11 cellular contexts compared by ENCODE assay signal in the genomic region with DNA sequence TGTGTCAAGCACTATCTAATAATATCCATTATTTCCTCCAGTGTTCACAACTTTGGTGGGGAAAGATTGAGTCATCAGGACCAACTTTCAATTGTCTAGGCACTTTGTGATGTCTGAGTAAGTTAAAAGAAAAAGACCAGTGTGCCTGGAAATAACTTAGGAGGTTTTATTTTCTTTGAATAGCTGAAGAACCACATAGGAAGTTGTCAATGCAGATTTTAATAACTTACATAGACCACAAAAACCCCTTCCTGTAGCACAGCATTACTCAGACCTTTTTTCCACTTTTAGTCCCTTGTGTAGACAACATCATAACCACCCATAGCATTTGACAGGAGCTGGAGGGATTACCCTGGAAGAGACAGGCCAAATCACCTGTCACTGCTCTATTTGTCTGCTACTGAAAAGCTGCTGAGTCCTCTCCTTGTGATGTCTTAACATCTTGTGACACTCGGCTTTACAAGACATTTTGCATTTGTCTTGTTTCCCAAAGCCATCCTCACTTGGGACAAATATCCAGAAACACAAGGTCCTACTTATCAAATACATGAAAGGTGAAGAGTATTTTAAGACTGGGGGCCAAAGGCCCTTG.
DNase-seq lines count a peak whose midpoint lies in the region; ATAC-seq, FAIRE-seq and TF ChIP-seq lines count a peak whose summit lies in the region.
"Had no signal": no experiment of that assay in that cellular context is flagged by ENCODE, and none has a peak within 500 bp of the region (broad histone marks: within the 10 kb centered on the region; RNA-seq: fewer than 3 reads in every experiment).

No MANE protein-coding gene starts in this region.

- peak overlapping the region; percentile 15; the same call in 1 of the 2 replicates for H2BK20ac ChIP-seq in H1 (ENCODE audit: low read length)

- no peak overlapping the region for H4K8ac ChIP-seq in H1 (ENCODE audit: extremely low read depth, insufficient read depth, low read length)

- no peak for FAIRE-seq in H1 (lab: Jason Lieb, UNC)

- no peak for TF ChIP-seq EP300 in H1 (IDR thresholded peaks at IDR 0.05; ENCODE audit: borderline replicate concordance in 1 of 2, low read depth in 2 of 2, low read length in 2 of 2)

- WGBS in H1 (ENCODE audit: extremely low coverage in 1 of 2, insufficient coverage in 1 of 2, insufficient read length in 1 of 2, insufficient replicate concordance in 2 of 2, low coverage in 1 of 2, low lambda C conversion rate in 2 of 2, missing lambda C conversion rate in 1 of 2), 2 experiments, result 45% methylated on average over 1 of the region's 1 CpG; no CpG with 5 or more reads in 1 of the 2 experiments
- WGBS in psoas muscle, 3 donors, result 60 to 76% (median 69%) methylated on average over 1 of the region's 1 CpG

- H3K9ac ChIP-seq in H1 (replicated peaks in 1 of 4; ENCODE audit: extremely low read depth in 1 of 4, low read depth in 3 of 4, low read length in 3 of 4), result no peak overlapping the region

- H2BK120ac ChIP-seq in H1 (replicated peaks; ENCODE audit: low read depth, low read length), result peak overlapping the region; percentile 1

- peak overlapping the region; percentile 28 for H4K91ac ChIP-seq in H1 (replicated peaks; ENCODE audit: insufficient read length, low read length)

- H3K4me3 ChIP-seq in H1 (ENCODE audit: extremely low read depth in 1 of 4, insufficient read depth in 2 of 4, low read depth in 3 of 4, low read length in 4 of 4) (peak overlapping the region in 1 of 4 experiments; percentile 21; a peak in 2 of 8 replicates), psoas muscle (no peak overlapping the region), osteoblast (ENCODE audit: insufficient read depth, low read length) (no peak overlapping the region)

- H3K27me3 ChIP-seq in H1 (replicated peaks in 1 of 4; ENCODE audit: control insufficient read depth in 3 of 4, extremely low read depth in 1 of 4, insufficient read depth in 3 of 4, low read length in 3 of 4) (no peaks in the 10 kb centered on the region), psoas muscle (ENCODE audit: insufficient read depth in 3 of 3, low read length in 2 of 3) (no peaks in the 10 kb centered on the region), osteoblast (ENCODE audit: insufficient read depth, low read length) (no peaks in the 10 kb centered on the region)
- H3K27me3 ChIP-seq: neutrophil had no signal

- H3K36me3 ChIP-seq in H1 (ENCODE audit: control insufficient read depth in 2 of 4, insufficient read depth in 4 of 4, low read length in 3 of 4) (peaks cover 0 to 5% (median under 1%) of the 10 kb centered on the region in 4 experiments; a peak in 2 of 8 replicates), psoas muscle (ENCODE audit: insufficient read depth in 1 of 2, low read depth in 1 of 2) (no peaks in the 10 kb centered on the region), osteoblast (ENCODE audit: insufficient read depth, low read length) (no peaks in the 10 kb centered on the region)
- H3K36me3 ChIP-seq: neutrophil had no signal

- H3K4me2 ChIP-seq in H1 (ENCODE audit: insufficient read depth in 1 of 2, low read depth in 2 of 2, low read length in 2 of 2), result peak overlapping the region; percentile 45 to 55; a peak in 3 of 4 replicates
- no peak overlapping the region for H3K4me2 ChIP-seq in osteoblast (ENCODE audit: insufficient read depth, low read length)

- no peaks in the 10 kb centered on the region for H4K20me1 ChIP-seq in H1 (replicated peaks in 1 of 2; ENCODE audit: control insufficient read depth in 1 of 2, insufficient read depth in 2 of 2, low read length in 2 of 2)
- no peaks in the 10 kb centered on the region for H4K20me1 ChIP-seq in osteoblast (ENCODE audit: insufficient read depth, low read length)

- H3K4ac ChIP-seq in H1 (replicated peaks; ENCODE audit: insufficient read length, low read depth, low read length), result no peak overlapping the region

- DNase-seq in H1 (ENCODE audit: low read depth in 1 of 2, low spot score in 2 of 2) (no peak), psoas muscle (no peak), osteoblast (ENCODE audit: insufficient read length, low spot score, missing footprints) (no peak), COLO668 (lab: John Stamatoyannopoulos, UW; ENCODE audit: unreplicated experiment) (no peak), NCI-H82 treated with DMSO at 0.1 percent for 48 hours (lab: John Stamatoyannopoulos, UW; ENCODE audit: unreplicated experiment) (no peak)
- DNase-seq: GDM1, IMR-90 had no signal

- H3K27ac ChIP-seq in H1 (ENCODE audit: low read depth, low read length), result 0 out of 2 replicates have a peak overlapping the region, but pooled peaks have one; percentile 23
- H3K27ac ChIP-seq in psoas muscle, result no peak overlapping the region
- H3K27ac ChIP-seq in osteoblast (ENCODE audit: low read depth, low read length), result no peak overlapping the region
- H3K27ac ChIP-seq: neutrophil had no signal

- H3K23me2 ChIP-seq in H1 (ENCODE audit: low read depth, low read length), result no peaks in the 10 kb centered on the region

- CTCF ChIA-PET in H1 (lab: Charles Lee; ENCODE audit: partially characterized antibody), result no interaction called here

- no peak overlapping the region for H2AFZ ChIP-seq in H1 (ENCODE audit: low read length)
- H2AFZ ChIP-seq in osteoblast (ENCODE audit: low read length), result no peak overlapping the region

- no peak overlapping the region for H3K23ac ChIP-seq in H1 (ENCODE audit: insufficient read length)

- ATAC-seq in GM18873 (IDR thresholded peaks at IDR 0.05; ENCODE audit: low FRiP score, unreplicated experiment) (peak; percentile 98), GM21717 (IDR thresholded peaks at IDR 0.05; ENCODE audit: unreplicated experiment) (peak; percentile 94), HG03354 (IDR thresholded peaks at IDR 0.05; ENCODE audit: poor library complexity, severe bottlenecking, unreplicated experiment) (peak; percentile 93), psoas muscle (no peak)

- TF ChIP-seq CTCF in H1 (IDR thresholded peaks at IDR 0.05; ENCODE audit: control extremely low read depth in 1 of 3, insufficient read depth in 1 of 3, low read depth in 1 of 3, low read length in 3 of 3) (no peak), psoas muscle (IDR thresholded peaks at IDR 0.05) (no peak), osteoblast (IDR thresholded peaks at IDR 0.05; ENCODE audit: extremely low read depth, low read depth, low read length) (no peak)

- H3K56ac ChIP-seq in H1 (replicated peaks; ENCODE audit: insufficient read length, low read depth, low read length), result no peak overlapping the region

- TF ChIP-seq RAD21 in H1 (IDR thresholded peaks at IDR 0.05 in 1 of 2, conservative IDR thresholded peaks at IDR 0.05 in 1 of 2; ENCODE audit: low read depth in 2 of 2, low read length in 2 of 2), result no peak

- no peaks in the 10 kb centered on the region for H3K9me3 ChIP-seq in H1 (ENCODE audit: insufficient read depth in 2 of 2, low read depth in 1 of 2, low read length in 1 of 2)
- H3K9me3 ChIP-seq in psoas muscle, result no peaks in the 10 kb centered on the region
- peaks cover 2% of the 10 kb centered on the region for H3K9me3 ChIP-seq in osteoblast (ENCODE audit: low read depth, low read length)
- H3K9me3 ChIP-seq: neutrophil had no signal

- H4K5ac ChIP-seq in H1 (ENCODE audit: insufficient read length, low read depth, low read length), result no peak overlapping the region

- peak overlapping the region; percentile 73 for H3K18ac ChIP-seq in H1 (ENCODE audit: extremely low read depth, low read length)

- no peak overlapping the region for H3K14ac ChIP-seq in H1 (ENCODE audit: insufficient read length)

- H2BK12ac ChIP-seq in H1 (ENCODE audit: low read depth, low read length), result no peak overlapping the region

- H2BK5ac ChIP-seq in H1 (ENCODE audit: low read depth, low read length), result peak overlapping the region; percentile 90; the same call in 1 of the 2 replicates

- TF ChIP-seq POLR2A in H1 (IDR thresholded peaks at IDR 0.05; ENCODE audit: control extremely low read depth in 1 of 2, low read depth in 2 of 2, low read length in 2 of 2), result no peak

- no peak overlapping the region for H2BK15ac ChIP-seq in H1 (ENCODE audit: low read length)

- intact Hi-C loops in psoas muscle (cut with DNase I), result no loop called here

- POLR2A ChIA-PET in H1 (lab: Charles Lee; ENCODE audit: partially characterized antibody), result no interaction called here

- H2AK5ac ChIP-seq in H1 (ENCODE audit: low read depth, low read length), result peak overlapping the region; percentile 29; the same call in 1 of the 2 replicates

- H3K79me1 ChIP-seq in H1 (ENCODE audit: low read depth, low read length), result no peaks in the 10 kb centered on the region

- H3K79me2 ChIP-seq in H1 (ENCODE audit: control insufficient read depth in 1 of 2, insufficient read depth in 2 of 2, low read length in 2 of 2) (no peaks in the 10 kb centered on the region), osteoblast (ENCODE audit: insufficient read depth, low read length) (no peaks in the 10 kb centered on the region)

- peaks cover 5 to 18% (median 16%) of the 10 kb centered on the region in 4 experiments; a peak in 5 of 7 replicates for H3K4me1 ChIP-seq in H1 (replicated peaks in 1 of 4; ENCODE audit: control insufficient read depth in 3 of 4, insufficient read depth in 4 of 4, low read length in 3 of 4)
- no peaks in the 10 kb centered on the region for H3K4me1 ChIP-seq in psoas muscle
- no peaks in the 10 kb centered on the region for H3K4me1 ChIP-seq in osteoblast (ENCODE audit: insufficient read depth, low read length)

TF ChIP-seq in H1, 55 proteins besides CTCF, POLR2A, EP300 and RAD21:
- no peak for TF ChIP-seq ZNF274 (IDR thresholded peaks at IDR 0.05; ENCODE audit: borderline replicate concordance, extremely low read depth, low read length)
- TF ChIP-seq CEBPB (IDR thresholded peaks at IDR 0.05; ENCODE audit: low read depth, low read length), result no peak
- TF ChIP-seq SIX5 (IDR thresholded peaks at IDR 0.05; ENCODE audit: low read depth, low read length), result no peak
- TF ChIP-seq JUN (IDR thresholded peaks at IDR 0.05; ENCODE audit: low read depth, low read length), result no peak
- TF ChIP-seq BCL11A (IDR thresholded peaks at IDR 0.05; ENCODE audit: low read depth in 2 of 2, low read length in 2 of 2), result no peak
- TF ChIP-seq GTF2F1 (IDR thresholded peaks at IDR 0.05; ENCODE audit: borderline replicate concordance, low read depth, low read length), result no peak
- no peak for TF ChIP-seq SAP30 (IDR thresholded peaks at IDR 0.05; ENCODE audit: insufficient read depth, insufficient replicate concordance, low read length)
- TF ChIP-seq CHD1 (IDR thresholded peaks at IDR 0.05; ENCODE audit: low read depth, low read length), result no peak

Comparison
In these comparisons a context has a peak if more than half of its experiments do, and no peak if none do; other contexts are left out.
1. ATAC-seq: peak in GM18873 (single experiment), GM21717 (single experiment) and HG03354 (single experiment); none in psoas muscle (0 of 4).